1 cellular context compared by ENCODE assay signal in genomic region chr6:11398451-11399326, GRCh38.
TF ChIP-seq lines count a peak whose summit lies in the region.

No MANE protein-coding gene starts in this region.

TF ChIP-seq in HepG2, 621 proteins besides CTCF, POLR2A, EP300 and RAD21 (continued from another document and continues in another):
- TF ChIP-seq ZBTB40 (IDR thresholded peaks at IDR 0.05) (no peak), ZBTB40 (CRISPR knock-in tag; IDR thresholded peaks at IDR 0.05) (no peak; the same call in 1 of the 2 replicates), SMAD3 (CRISPR knock-in tag; IDR thresholded peaks at IDR 0.05) (peak; percentile 76; the same call in 1 of the 2 replicates), ZNF703 (CRISPR knock-in tag; IDR thresholded peaks at IDR 0.05; ENCODE audit: borderline replicate concordance) (no peak), TBL1XR1 (IDR thresholded peaks at IDR 0.05; ENCODE audit: borderline replicate concordance, low read length, partially characterized antibody) (peak; percentile 62), ZNF317 (CRISPR knock-in tag; IDR thresholded peaks at IDR 0.05) (peak; percentile 43; the same call in 1 of the 2 replicates), ZNF441 (CRISPR knock-in tag; IDR thresholded peaks at IDR 0.05; ENCODE audit: borderline replicate concordance) (peak; percentile 27; the same call in 1 of the 2 replicates), GATAD1 (CRISPR knock-in tag; IDR thresholded peaks at IDR 0.05) (no peak; the same call in 1 of the 2 replicates), AGO1 (IDR thresholded peaks at IDR 0.05; ENCODE audit: low read depth, low read length, poor library complexity, severe bottlenecking) (no peak), ELF3 (CRISPR knock-in tag; IDR thresholded peaks at IDR 0.05) (peak; percentile 92), ZNF512 (CRISPR knock-in tag; IDR thresholded peaks at IDR 0.05) (no peak), TCF12 (IDR thresholded peaks at IDR 0.05) (no peak), TCF12 (CRISPR knock-in tag; IDR thresholded peaks at IDR 0.05) (no peak), U2AF2 (IDR thresholded peaks at IDR 0.05; ENCODE audit: low read depth, low read length) (no peak), NFIB (CRISPR knock-in tag; IDR thresholded peaks at IDR 0.05; ENCODE audit: borderline replicate concordance) (no peak), NKX3-1 (CRISPR knock-in tag; IDR thresholded peaks at IDR 0.05) (no peak; the same call in 1 of the 2 replicates), SIX1 (CRISPR knock-in tag; IDR thresholded peaks at IDR 0.05; ENCODE audit: borderline replicate concordance) (peak; percentile 52), ZBTB14 (CRISPR knock-in tag; IDR thresholded peaks at IDR 0.05) (no peak), SMARCC2 (IDR thresholded peaks at IDR 0.05) (0 out of 2 replicates have a peak, but pooled peaks have one; percentile 62), TARDBP (CRISPR knock-in tag; IDR thresholded peaks at IDR 0.05) (peak; percentile 58), MTA1 (CRISPR knock-in tag; IDR thresholded peaks at IDR 0.05; ENCODE audit: borderline replicate concordance) (no peak), ZNF513 (CRISPR knock-in tag; conservative IDR thresholded peaks at IDR 0.05) (no peak), ATF4 (CRISPR knock-in tag; IDR thresholded peaks at IDR 0.05) (peak in 1 of 2 experiments; percentile 94; a peak in 2 of 4 replicates), ATF2 (CRISPR knock-in tag; IDR thresholded peaks at IDR 0.05) (peak; percentile 91), ZNF281 (CRISPR knock-in tag; IDR thresholded peaks at IDR 0.05; ENCODE audit: borderline replicate concordance) (no peak), BRCA1 (CRISPR knock-in tag; IDR thresholded peaks at IDR 0.05) (no peak), ETV5 (CRISPR knock-in tag; IDR thresholded peaks at IDR 0.05; ENCODE audit: borderline replicate concordance) (peak; percentile 57; the same call in 1 of the 2 replicates), TRIM22 (IDR thresholded peaks at IDR 0.05) (no peak), HNF4G (IDR thresholded peaks at IDR 0.05; ENCODE audit: borderline replicate concordance, low read depth, low read length) (peak; percentile 100), HNF4G (CRISPR knock-in tag; IDR thresholded peaks at IDR 0.05; ENCODE audit: borderline replicate concordance, low read depth) (peak; percentile 95), ZNF567 (CRISPR knock-in tag; IDR thresholded peaks at IDR 0.05; ENCODE audit: borderline replicate concordance) (no peak), REL (CRISPR knock-in tag; conservative IDR thresholded peaks at IDR 0.05) (no peak)
